Comparison of ENCODE assay signal across 9 cellular contexts in genomic region chr9:123601828-123602227, GRCh38.
"Had no signal": no experiment of that assay in that cellular context is flagged by ENCODE, and none has a peak within 500 bp of the region (broad histone marks: within the 10 kb centered on the region; RNA-seq: fewer than 3 reads in every experiment).

No MANE protein-coding gene starts in this region.

- H3K4me1 ChIP-seq: HAP-1 had no signal

- H3K27ac ChIP-seq: GM23248 had no signal

- H3K4me2 ChIP-seq: GM23338 had no signal

- H3K27ac Mint-ChIP-seq: GM23338, HFFc6 had no signal

- H3K9me3 ChIP-seq: HAP-1 had no signal

- H2AFZ ChIP-seq: GM23248, GM23338 had no signal

- ATAC-seq: GM23338, HCT116 had no signal

- H3K9ac ChIP-seq: GM23248 had no signal

- H3K4me3 ChIP-seq: GM23248, GM23338, HAP-1 had no signal

- H3K36me3 ChIP-seq: HAP-1 had no signal

- H3K9me3 Mint-ChIP-seq: GM23338, H9, HFFc6 had no signal

- H3K4me3 Mint-ChIP-seq: GM23338, H9, HFFc6 had no signal

- DNase-seq: GM23248, GOT3, H7, H9, HCEC 1CT, HFFc6 had no signal
